In the genomic region with DNA sequence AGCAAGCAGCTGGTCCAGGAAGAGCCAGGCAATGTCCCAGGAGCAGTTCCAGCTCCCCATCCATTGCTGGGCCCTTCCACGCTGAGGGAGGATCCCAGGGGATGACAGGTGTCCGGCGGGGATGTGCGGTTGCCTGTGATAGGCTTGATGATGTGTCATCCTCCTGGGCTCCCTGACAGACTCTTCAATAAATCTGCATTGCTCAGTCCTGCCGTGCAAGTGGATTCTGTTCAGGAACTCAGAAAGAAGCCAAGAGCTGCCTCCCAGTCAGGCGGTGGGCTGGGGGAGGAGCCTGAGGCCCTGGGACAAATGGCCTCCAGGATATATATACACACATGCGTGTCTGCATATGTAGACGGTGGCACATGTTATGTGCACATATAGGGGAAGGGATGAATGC, we compare ENCODE assay signal across 19 cellular contexts. TPM values are rescaled to one million over a fixed set of nuclear protein-coding genes. Genes with fewer than 3 reads are reported as not detected.
DNase-seq lines count a peak whose midpoint lies in the region; ATAC-seq and TF ChIP-seq lines count a peak whose summit lies in the region.
"Had no signal": no experiment of that assay in that cellular context is flagged by ENCODE, and none has a peak within 500 bp of the region (broad histone marks: within the 10 kb centered on the region; RNA-seq: fewer than 3 reads in every experiment).

No MANE protein-coding gene starts in this region.

- H3K36me3 Mint-ChIP-seq in endodermal cell (ENCODE audit: low read depth) (no peaks in the 10 kb centered on the region), nephron (ENCODE audit: low read depth) (no peaks in the 10 kb centered on the region)
- H3K36me3 Mint-ChIP-seq: CD14-positive monocyte had no signal

- H3K4me3 ChIP-seq in endodermal cell (ENCODE audit: low read length) (no peak overlapping the region), psoas muscle (no peak overlapping the region)
- H3K4me3 ChIP-seq: A549, Peyer's patch had no signal

- H3K27me3 ChIP-seq in endodermal cell (ENCODE audit: control insufficient read depth, insufficient read depth, low read length, poor library complexity, severe bottlenecking) (no peaks in the 10 kb centered on the region), psoas muscle (ENCODE audit: insufficient read depth in 3 of 3, low read length in 2 of 3) (peaks cover 0 to 11% (median 6%) of the 10 kb centered on the region in 3 donors)
- H3K27me3 ChIP-seq: Peyer's patch had no signal

- no peaks in the 10 kb centered on the region for H3K9me3 ChIP-seq in endodermal cell (ENCODE audit: control insufficient read depth, low read length)
- no peaks in the 10 kb centered on the region for H3K9me3 ChIP-seq in psoas muscle
- H3K9me3 ChIP-seq: A549, Caco-2, Peyer's patch, SK-N-SH had no signal

- TF ChIP-seq CTCF in endodermal cell (conservative IDR thresholded peaks at IDR 0.05): no peak
- TF ChIP-seq CTCF in nephron (IDR thresholded peaks at IDR 0.05; ENCODE audit: unreplicated experiment in 3 of 3): no peak
- TF ChIP-seq CTCF in psoas muscle (IDR thresholded peaks at IDR 0.05): no peak

- H3K4me3 Mint-ChIP-seq in endodermal cell (no peak overlapping the region), nephron (peak overlapping the region in 1 of 3 experiments; percentile 26)
- H3K4me3 Mint-ChIP-seq: HFFc6 had no signal

- H3K27ac ChIP-seq in endodermal cell (ENCODE audit: low read depth, low read length): no peak overlapping the region
- H3K27ac ChIP-seq in psoas muscle: no peak overlapping the region
- H3K27ac ChIP-seq: A549, Peyer's patch had no signal

- H3K9me3 Mint-ChIP-seq in endodermal cell: no peaks in the 10 kb centered on the region
- no peaks in the 10 kb centered on the region for H3K9me3 Mint-ChIP-seq in nephron

- peaks cover 7% of the 10 kb centered on the region for H3K27me3 Mint-ChIP-seq in endodermal cell (ENCODE audit: insufficient read depth)
- peaks cover 38% of the 10 kb centered on the region for H3K27me3 Mint-ChIP-seq in nephron (ENCODE audit: low read depth)

- peaks cover 8% of the 10 kb centered on the region for H3K4me1 Mint-ChIP-seq in endodermal cell
- H3K4me1 Mint-ChIP-seq in nephron: peaks cover 35% of the 10 kb centered on the region
- H3K4me1 Mint-ChIP-seq: CD14-positive monocyte had no signal

- WGBS in endodermal cell (ENCODE audit: insufficient coverage in 1 of 2, insufficient read length in 1 of 2), 2 experiments: 90 to 92% methylated on average over 6 to 8 of the region's 8 CpGs
- 15 to 24% (median 19%) methylated on average over 8 of the region's 8 CpGs for WGBS in psoas muscle, 3 donors

- H3K27ac Mint-ChIP-seq in endodermal cell: no peak overlapping the region
- H3K27ac Mint-ChIP-seq in nephron: peak overlapping the region in 2 of 3 experiments; percentile 57 to 67
- H3K27ac Mint-ChIP-seq: HFFc6 had no signal

- H3K4me1 ChIP-seq in endodermal cell (ENCODE audit: control insufficient read depth, insufficient read depth, low read length): no peaks in the 10 kb centered on the region
- no peaks in the 10 kb centered on the region for H3K4me1 ChIP-seq in psoas muscle
- H3K4me1 ChIP-seq: A549, Caco-2, Peyer's patch had no signal

- DNase-seq in A172 (ENCODE audit: low spot score) (peak; percentile 55), HT1080 (ENCODE audit: low read depth) (peak; percentile 3), endodermal cell (peak; percentile 26), RPMI8226 (no peak), psoas muscle (no peak)
- DNase-seq: Caco-2, DMS153, EL, HFFc6, NCI-H187 treated with DMSO at 0.1 percent for 48 hours, NCI-H2171 treated with DMSO at 0.1 percent for 48 hours, NCI-H524, Peyer's patch, Right ventricle myocardium superior, SK-N-SH had no signal

- intact Hi-C loops in psoas muscle (cut with DNase I): no loop called here

- no peak overlapping the region for H3K9ac ChIP-seq in endodermal cell (ENCODE audit: extremely low read depth, low read length, poor library complexity, severe bottlenecking)
- H3K9ac ChIP-seq: SK-N-SH had no signal

- ATAC-seq in psoas muscle (no peak), HG02973 (IDR thresholded peaks at IDR 0.05; ENCODE audit: unreplicated experiment) (no peak)
- ATAC-seq: A549 had no signal

- no peaks in the 10 kb centered on the region for H3K36me3 ChIP-seq in endodermal cell (ENCODE audit: control insufficient read depth, insufficient read depth, low read length)
- H3K36me3 ChIP-seq in psoas muscle (ENCODE audit: insufficient read depth in 1 of 2, low read depth in 1 of 2): no peaks in the 10 kb centered on the region
- H3K36me3 ChIP-seq: Peyer's patch had no signal

RNA-seq across cellular contexts. Expression of gene CRMP1, which starts 28.2 kb away (rescaled TPM):
- total RNA-seq in A172 (2014; rRNA removed; shearing (Covaris generic)): 51.5 and 55.6 TPM in 2 replicates
- 0.05 TPM in 1 of 2 replicates, not detected in the other for total RNA-seq in HT1080 (2014; rRNA removed; shearing (Covaris generic))
- polyA plus RNA-seq in HT1080 (2015; cell fraction: cytosol; rRNA removed): not detected in 2 replicates
- 0.09 TPM in 1 of 2 replicates, not detected in the other for polyA plus RNA-seq in HT1080 (2015; cell fraction: nucleus; rRNA removed)
- 10 to 100 TPM; 40.0 to 64.9 TPM for total RNA-seq in endodermal cell
- polyA plus RNA-seq in endodermal cell (2013, experiment 1 of 2): 137 TPM
- polyA plus RNA-seq in endodermal cell (2013, experiment 2 of 2): 115 TPM
- total RNA-seq in psoas muscle: under 1 TPM; 0.14 to 0.89 (median 0.41) TPM
- under 1 TPM; 0.10 to 0.59 (median 0.13) TPM for polyA plus RNA-seq in psoas muscle
- total RNA-seq: Caco-2, HFFc6 had no signal
- polyA plus RNA-seq: CD14-positive monocyte had no signal

Comparison
In these comparisons a context has a peak if more than half of its experiments do, and no peak if none do; other contexts are left out.
1. DNase-seq: peak in A172 (single experiment), HT1080 (single experiment) and endodermal cell (single experiment); none in RPMI8226 (single experiment) and psoas muscle (0 of 2).
2. RNA of gene CRMP1, which starts 28.2 kb away (total RNA-seq): 40.0 to 64.9 TPM in endodermal cell and 51.5 to 55.6 TPM in A172; 0.14 to 0.89 TPM in psoas muscle and 0.05 TPM in HT1080; every median in the first group is over 10 times any median in the second.